In genomic region chr14:95482967-95483842, GRCh38 we compare ENCODE assay signal across 10 cellular contexts. TPM values are rescaled to one million over a fixed set of nuclear protein-coding genes. Genes with fewer than 3 reads are reported as not detected.
DNase-seq lines count a peak whose midpoint lies in the region; ATAC-seq and TF ChIP-seq lines count a peak whose summit lies in the region.
"Had no signal": no experiment of that assay in that cellular context is flagged by ENCODE, and none has a peak within 500 bp of the region (broad histone marks: within the 10 kb centered on the region; RNA-seq: fewer than 3 reads in every experiment).

No MANE protein-coding gene starts in this region.

- no peaks in the 10 kb centered on the region for H3K79me2 ChIP-seq in GM23248 (ENCODE audit: insufficient read depth)

- H3K4me3 ChIP-seq in GM23248 (peak overlapping the region; percentile 46), spleen (no peak overlapping the region)

- intact Hi-C loops in spleen (cut with DNase I; ENCODE audit: low total_unique reads): no loop called here

- peaks cover 19% of the 10 kb centered on the region for H3F3A ChIP-seq in GM23248 (ENCODE audit: insufficient read depth)

- no peaks in the 10 kb centered on the region for H3K9me2 ChIP-seq in GM23248 (ENCODE audit: insufficient read depth)

- peaks cover 25% of the 10 kb centered on the region for H3K27me3 Mint-ChIP-seq in nephron progenitor cell (ENCODE audit: low read depth, poor library complexity)
- H3K27me3 Mint-ChIP-seq: central memory CD8-positive, alpha-beta T cell had no signal

- no peaks in the 10 kb centered on the region for H3K36me3 Mint-ChIP-seq in nephron progenitor cell (ENCODE audit: low read depth)

- peak overlapping the region; percentile 30 for H3K9ac ChIP-seq in GM23248

- in situ Hi-C loops in GM23248 (cut with MboI): no loop called here

- H3K4me1 ChIP-seq in GM23248 (ENCODE audit: insufficient read depth) (peaks cover 28% of the 10 kb centered on the region), spleen (peaks cover 11 to 99% (median 48%) of the 10 kb centered on the region in 6 donors)

- TF ChIP-seq POLR2A in spleen (IDR thresholded peaks at IDR 0.05): no peak

- H2AFZ ChIP-seq in GM23248: no peak overlapping the region

- H3K27ac ChIP-seq in GM23248 (peak overlapping the region; percentile 75), spleen (peak overlapping the region in 5 of 8 donors; percentile 41 to 68 (median 54))
- H3K27ac ChIP-seq: HL-60 had no signal

- TF ChIP-seq CTCF in spleen (IDR thresholded peaks at IDR 0.05 in 8 of 11, conservative IDR thresholded peaks at IDR 0.05 in 3 of 11): no peak
- no peak for TF ChIP-seq CTCF in nephron progenitor cell (IDR thresholded peaks at IDR 0.05)

- DNase-seq in GM23248 (peak; percentile 96), amniotic stem cell (lab: John Stamatoyannopoulos, UW) (peak; percentile 84), iPS-NIHi11 (ENCODE audit: low spot score) (peak; percentile 36), spleen (no peak), nephron progenitor cell (no peak)

- H3K4me2 ChIP-seq in GM23248 (ENCODE audit: unreplicated experiment): peak overlapping the region; percentile 79

- peaks cover 41% of the 10 kb centered on the region for H3K4me1 Mint-ChIP-seq in nephron progenitor cell

- no peaks in the 10 kb centered on the region for H4K20me1 ChIP-seq in GM23248 (ENCODE audit: insufficient read depth)

- H3K36me3 ChIP-seq in GM23248 (ENCODE audit: low read depth) (no peaks in the 10 kb centered on the region), spleen (peaks cover 0 to 54% (median 0%) of the 10 kb centered on the region in 6 donors)

- no peak overlapping the region for H3K4me3 Mint-ChIP-seq in nephron progenitor cell
- H3K4me3 Mint-ChIP-seq: central memory CD8-positive, alpha-beta T cell had no signal

- WGBS in GM23248 (ENCODE audit: low coverage in 1 of 2, low lambda C conversion rate in 2 of 2, missing lambda C conversion rate in 2 of 2), 2 experiments: 21 to 22% methylated on average over 17 of the region's 17 CpGs
- 66 to 87% (median 76%) methylated on average over 15 to 17 of the region's 17 CpGs for WGBS in spleen, 5 donors

- H3K9me3 Mint-ChIP-seq in nephron progenitor cell: no peaks in the 10 kb centered on the region
- H3K9me3 Mint-ChIP-seq: central memory CD8-positive, alpha-beta T cell had no signal

- H3K9me3 ChIP-seq in GM23248 (ENCODE audit: low read depth): no peaks in the 10 kb centered on the region
- H3K9me3 ChIP-seq in spleen: no peaks in the 10 kb centered on the region

- no peak for ATAC-seq in HG02970 (IDR thresholded peaks at IDR 0.05; ENCODE audit: low FRiP score, unreplicated experiment)
- no peak for ATAC-seq in HG02763 (IDR thresholded peaks at IDR 0.05; ENCODE audit: unreplicated experiment)
- no peak for ATAC-seq in HG02938 (IDR thresholded peaks at IDR 0.05; ENCODE audit: unreplicated experiment)

- H3K27me3 ChIP-seq in GM23248 (replicated peaks; ENCODE audit: insufficient read depth): no peaks in the 10 kb centered on the region
- no peaks in the 10 kb centered on the region for H3K27me3 ChIP-seq in spleen (replicated peaks in 1 of 7)

- H3K27ac Mint-ChIP-seq in nephron progenitor cell: no peak overlapping the region

RNA-seq across cellular contexts. Expression of gene SYNE3, which starts 33.2 kb away (rescaled TPM):
- 3.8 and 4.8 TPM in 2 replicates for total RNA-seq in GM23248 (2014; rRNA removed; shearing (Covaris generic))
- polyA plus RNA-seq in GM23248 (2016; fragmentation: Nextera tagmentation; extraction: Ambion mirVana) (1.2 TPM in 2 replicates), spleen (1 to 10 TPM; 1.4 to 5.2 (median 1.8) TPM)
- total RNA-seq in spleen: 10 to 100 TPM; 26.8 to 34.5 (median 28.9) TPM

RNA-seq across cellular contexts. Expression of gene GLRX5, which starts 51.6 kb away (rescaled TPM):
- 38.6 and 46.0 TPM in 2 replicates for total RNA-seq in GM23248 (2014; rRNA removed; shearing (Covaris generic))
- polyA plus RNA-seq in GM23248 (2016; fragmentation: Nextera tagmentation; extraction: Ambion mirVana) (48.7 and 48.9 TPM in 2 replicates), spleen (10 to 100 TPM; 24.4 to 37.3 (median 34.0) TPM)
- total RNA-seq in spleen: 10 to 100 TPM; 18.2 to 48.4 (median 24.6) TPM

Comparison
In these comparisons a context has a peak if more than half of its experiments do, and no peak if none do; other contexts are left out.
1. DNase-seq: peak in GM23248 (single experiment), amniotic stem cell (single experiment) and iPS-NIHi11 (single experiment); none in spleen (single experiment) and nephron progenitor cell (single experiment).